Comparison of ENCODE assay signal across 1 cellular context in the genomic region with DNA sequence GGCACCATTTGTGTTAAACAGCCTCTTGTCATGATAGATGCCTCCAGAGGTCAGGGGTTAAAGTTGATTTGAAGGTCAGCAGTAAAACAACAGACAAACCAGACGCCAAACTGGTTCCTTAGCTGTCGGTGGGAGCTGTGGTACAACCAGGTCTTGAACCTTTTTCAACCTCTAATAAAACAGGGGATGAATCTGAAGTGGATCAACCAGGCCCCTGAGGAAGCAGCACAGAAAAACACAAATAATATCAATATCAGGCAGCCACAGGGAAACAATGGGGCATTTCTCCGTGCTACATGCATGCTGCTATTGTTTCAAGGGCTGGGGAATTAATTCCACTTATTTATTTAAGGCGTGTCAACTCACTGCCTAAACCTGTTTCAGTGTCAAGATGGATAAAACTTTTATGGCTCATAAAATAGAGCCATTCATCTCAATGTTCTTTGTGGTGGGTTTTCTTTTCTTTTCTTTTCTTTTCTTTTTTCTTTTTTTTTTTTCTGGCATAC.
TF ChIP-seq lines count a peak whose summit lies in the region.

No MANE protein-coding gene starts in this region.

TF ChIP-seq in IMR-90, 13 proteins besides CTCF, POLR2A, EP300 and RAD21 (continued from another document):
- TF ChIP-seq, protein P1, sequence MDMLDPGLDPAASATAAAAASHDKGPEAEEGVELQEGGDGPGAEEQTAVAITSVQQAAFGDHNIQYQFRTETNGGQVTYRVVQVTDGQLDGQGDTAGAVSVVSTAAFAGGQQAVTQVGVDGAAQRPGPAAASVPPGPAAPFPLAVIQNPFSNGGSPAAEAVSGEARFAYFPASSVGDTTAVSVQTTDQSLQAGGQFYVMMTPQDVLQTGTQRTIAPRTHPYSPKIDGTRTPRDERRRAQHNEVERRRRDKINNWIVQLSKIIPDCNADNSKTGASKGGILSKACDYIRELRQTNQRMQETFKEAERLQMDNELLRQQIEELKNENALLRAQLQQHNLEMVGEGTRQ (IDR thresholded peaks at IDR 0.05; ENCODE audit: low read depth, low read length) = no peak
TF ChIP-seq in IMR-90: peak in this region for 0.
